Comparison of ENCODE assay signal across 1 cellular context in the genomic region with DNA sequence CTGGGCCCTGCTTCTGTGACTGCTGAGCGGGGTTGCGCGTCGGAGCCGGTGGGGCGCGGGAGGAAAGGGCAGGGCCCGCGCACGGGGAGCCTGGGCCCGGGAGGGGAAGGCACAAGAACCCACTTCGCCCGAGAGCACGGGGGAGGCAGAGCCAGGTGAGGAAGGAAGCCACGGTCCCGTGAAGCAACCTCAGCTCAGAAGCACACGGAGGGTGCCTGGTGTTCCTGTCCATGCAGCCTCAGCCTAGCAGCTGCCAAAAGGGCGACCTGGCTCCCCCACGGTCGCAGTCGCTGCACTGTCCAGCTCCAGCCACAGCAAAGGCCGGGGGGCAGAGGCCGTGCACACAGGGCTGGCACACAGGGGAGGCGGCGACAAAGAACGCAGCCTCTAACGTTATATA.
TF ChIP-seq lines count a peak whose summit lies in the region.

No MANE protein-coding gene starts in this region.

TF ChIP-seq in K562, 482 proteins besides CTCF, POLR2A, EP300 and RAD21:
- TF ChIP-seq, protein P1, sequence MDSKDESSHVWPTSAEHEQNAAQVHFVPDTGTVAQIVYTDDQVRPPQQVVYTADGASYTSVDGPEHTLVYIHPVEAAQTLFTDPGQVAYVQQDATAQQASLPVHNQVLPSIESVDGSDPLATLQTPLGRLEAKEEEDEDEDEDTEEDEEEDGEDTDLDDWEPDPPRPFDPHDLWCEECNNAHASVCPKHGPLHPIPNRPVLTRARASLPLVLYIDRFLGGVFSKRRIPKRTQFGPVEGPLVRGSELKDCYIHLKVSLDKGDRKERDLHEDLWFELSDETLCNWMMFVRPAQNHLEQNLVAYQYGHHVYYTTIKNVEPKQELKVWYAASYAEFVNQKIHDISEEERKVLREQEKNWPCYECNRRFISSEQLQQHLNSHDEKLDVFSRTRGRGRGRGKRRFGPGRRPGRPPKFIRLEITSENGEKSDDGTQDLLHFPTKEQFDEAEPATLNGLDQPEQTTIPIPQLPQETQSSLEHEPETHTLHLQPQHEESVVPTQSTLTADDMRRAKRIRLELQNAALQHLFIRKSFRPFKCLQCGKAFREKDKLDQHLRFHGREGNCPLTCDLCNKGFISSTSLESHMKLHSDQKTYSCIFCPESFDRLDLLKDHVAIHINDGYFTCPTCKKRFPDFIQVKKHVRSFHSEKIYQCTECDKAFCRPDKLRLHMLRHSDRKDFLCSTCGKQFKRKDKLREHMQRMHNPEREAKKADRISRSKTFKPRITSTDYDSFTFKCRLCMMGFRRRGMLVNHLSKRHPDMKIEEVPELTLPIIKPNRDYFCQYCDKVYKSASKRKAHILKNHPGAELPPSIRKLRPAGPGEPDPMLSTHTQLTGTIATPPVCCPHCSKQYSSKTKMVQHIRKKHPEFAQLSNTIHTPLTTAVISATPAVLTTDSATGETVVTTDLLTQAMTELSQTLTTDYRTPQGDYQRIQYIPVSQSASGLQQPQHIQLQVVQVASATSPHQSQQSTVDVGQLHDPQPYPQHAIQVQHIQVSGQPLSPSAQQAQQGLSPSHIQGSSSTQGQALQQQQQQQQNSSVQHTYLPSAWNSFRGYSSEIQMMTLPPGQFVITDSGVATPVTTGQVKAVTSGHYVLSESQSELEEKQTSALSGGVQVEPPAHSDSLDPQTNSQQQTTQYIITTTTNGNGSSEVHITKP (IDR thresholded peaks at IDR 0.05; ENCODE audit: partially characterized antibody): no peak
- TF ChIP-seq ZNF274 (IDR thresholded peaks at IDR 0.05; ENCODE audit: borderline replicate concordance, low read depth, low read length) (no peak), POLR2G (IDR thresholded peaks at IDR 0.05; ENCODE audit: low read depth, low read length) (peak; percentile 45; the same call in 1 of the 2 replicates), TCF3 (CRISPR knock-in tag; IDR thresholded peaks at IDR 0.05) (no peak)
- TF ChIP-seq, protein P2, sequence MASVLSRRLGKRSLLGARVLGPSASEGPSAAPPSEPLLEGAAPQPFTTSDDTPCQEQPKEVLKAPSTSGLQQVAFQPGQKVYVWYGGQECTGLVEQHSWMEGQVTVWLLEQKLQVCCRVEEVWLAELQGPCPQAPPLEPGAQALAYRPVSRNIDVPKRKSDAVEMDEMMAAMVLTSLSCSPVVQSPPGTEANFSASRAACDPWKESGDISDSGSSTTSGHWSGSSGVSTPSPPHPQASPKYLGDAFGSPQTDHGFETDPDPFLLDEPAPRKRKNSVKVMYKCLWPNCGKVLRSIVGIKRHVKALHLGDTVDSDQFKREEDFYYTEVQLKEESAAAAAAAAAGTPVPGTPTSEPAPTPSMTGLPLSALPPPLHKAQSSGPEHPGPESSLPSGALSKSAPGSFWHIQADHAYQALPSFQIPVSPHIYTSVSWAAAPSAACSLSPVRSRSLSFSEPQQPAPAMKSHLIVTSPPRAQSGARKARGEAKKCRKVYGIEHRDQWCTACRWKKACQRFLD (CRISPR knock-in tag; IDR thresholded peaks at IDR 0.05): no peak
